Comparison of ENCODE assay signal across 1 cellular context in genomic region chr16:70682239-70683145, GRCh38.
TF ChIP-seq lines count a peak whose summit lies in the region.

No MANE protein-coding gene starts in this region.

TF ChIP-seq in HepG2, 621 proteins besides CTCF, POLR2A, EP300 and RAD21 (continued from another document and continues in another):
- TF ChIP-seq JDP2 (CRISPR knock-in tag; IDR thresholded peaks at IDR 0.05; ENCODE audit: borderline replicate concordance) (no peak), KDM3A (CRISPR knock-in tag; IDR thresholded peaks at IDR 0.05; ENCODE audit: low read depth) (no peak), SMC3 (IDR thresholded peaks at IDR 0.05; ENCODE audit: low read length) (0 out of 2 replicates have a peak, but pooled peaks have one; percentile 36), ATF5 (CRISPR knock-in tag; IDR thresholded peaks at IDR 0.05; ENCODE audit: low read depth) (no peak), REL (CRISPR knock-in tag; conservative IDR thresholded peaks at IDR 0.05) (no peak), FOXM1 (CRISPR knock-in tag; IDR thresholded peaks at IDR 0.05) (no peak), TMF1 (CRISPR knock-in tag; IDR thresholded peaks at IDR 0.05; ENCODE audit: low read depth) (no peak), SIN3B (IDR thresholded peaks at IDR 0.05; ENCODE audit: low read length) (no peak), ZNF383 (CRISPR knock-in tag; IDR thresholded peaks at IDR 0.05; ENCODE audit: borderline replicate concordance) (no peak), TCF7L2 (IDR thresholded peaks at IDR 0.05; ENCODE audit: low read depth, low read length) (no peak), GPBP1L1 (CRISPR knock-in tag; IDR thresholded peaks at IDR 0.05) (no peak), MTA3 (CRISPR knock-in tag; IDR thresholded peaks at IDR 0.05) (no peak), MXI1 (IDR thresholded peaks at IDR 0.05; ENCODE audit: borderline replicate concordance, low read depth, low read length) (peak; percentile 25; the same call in 1 of the 3 replicates), MIER3 (CRISPR knock-in tag; IDR thresholded peaks at IDR 0.05; ENCODE audit: borderline replicate concordance) (no peak), KMT2A (CRISPR knock-in tag; IDR thresholded peaks at IDR 0.05) (no peak; the same call in 1 of the 2 replicates), SRY (CRISPR knock-in tag; IDR thresholded peaks at IDR 0.05) (no peak; the same call in 1 of the 2 replicates), RCOR2 (CRISPR knock-in tag; IDR thresholded peaks at IDR 0.05) (no peak), PLRG1 (conservative IDR thresholded peaks at IDR 0.05) (no peak), E2F5 (CRISPR knock-in tag; conservative IDR thresholded peaks at IDR 0.05) (no peak), KLF16 (CRISPR knock-in tag; IDR thresholded peaks at IDR 0.05) (no peak), NFATC3 (CRISPR knock-in tag; IDR thresholded peaks at IDR 0.05) (no peak), ZFP41 (CRISPR knock-in tag; IDR thresholded peaks at IDR 0.05; ENCODE audit: borderline replicate concordance) (no peak), XBP1 (CRISPR knock-in tag; IDR thresholded peaks at IDR 0.05) (no peak), ZNF569 (CRISPR knock-in tag; IDR thresholded peaks at IDR 0.05; ENCODE audit: borderline replicate concordance) (no peak), ZNF691 (CRISPR knock-in tag; IDR thresholded peaks at IDR 0.05; ENCODE audit: borderline replicate concordance, low read depth) (no peak), ATAD3A (CRISPR knock-in tag; IDR thresholded peaks at IDR 0.05) (no peak), KLF9 (CRISPR knock-in tag; IDR thresholded peaks at IDR 0.05; ENCODE audit: low read depth) (no peak), KDM6A (CRISPR knock-in tag; IDR thresholded peaks at IDR 0.05; ENCODE audit: low read depth) (no peak), ZNF639 (CRISPR knock-in tag; conservative IDR thresholded peaks at IDR 0.05) (no peak), FLYWCH1 (CRISPR knock-in tag; IDR thresholded peaks at IDR 0.05) (no peak), ZFX (CRISPR knock-in tag; IDR thresholded peaks at IDR 0.05; ENCODE audit: low read depth) (no peak; the same call in 1 of the 2 replicates), KDM2A (CRISPR knock-in tag; IDR thresholded peaks at IDR 0.05; ENCODE audit: borderline replicate concordance, low read depth) (no peak), ZZZ3 (CRISPR knock-in tag; IDR thresholded peaks at IDR 0.05; ENCODE audit: borderline replicate concordance) (no peak), ARNTL (CRISPR knock-in tag; IDR thresholded peaks at IDR 0.05) (no peak), ELF4 (CRISPR knock-in tag; IDR thresholded peaks at IDR 0.05; ENCODE audit: borderline replicate concordance) (no peak), SAP130 (CRISPR knock-in tag; IDR thresholded peaks at IDR 0.05; ENCODE audit: low read depth) (peak; percentile 52; the same call in 1 of the 2 replicates), ZNF782 (CRISPR knock-in tag; IDR thresholded peaks at IDR 0.05; ENCODE audit: borderline replicate concordance) (peak; percentile 71; the same call in 1 of the 2 replicates), HNRNPLL (IDR thresholded peaks at IDR 0.05; ENCODE audit: low read depth, low read length, poor library complexity, severe bottlenecking) (no peak), KLF6 (CRISPR knock-in tag; IDR thresholded peaks at IDR 0.05) (no peak; the same call in 1 of the 2 replicates), ZNF33A (CRISPR knock-in tag; IDR thresholded peaks at IDR 0.05; ENCODE audit: borderline replicate concordance) (no peak), GATA4 (IDR thresholded peaks at IDR 0.05; ENCODE audit: borderline replicate concordance, low read depth) (no peak; the same call in 1 of the 2 replicates), TERF1 (CRISPR knock-in tag; IDR thresholded peaks at IDR 0.05) (no peak), MAZ (IDR thresholded peaks at IDR 0.05; ENCODE audit: borderline replicate concordance, low read depth, low read length) (no peak), MAZ (CRISPR knock-in tag; IDR thresholded peaks at IDR 0.05; ENCODE audit: low read depth) (no peak), ZNF10 (CRISPR knock-in tag; IDR thresholded peaks at IDR 0.05; ENCODE audit: borderline replicate concordance, low read depth) (no peak), ZNF484 (CRISPR knock-in tag; IDR thresholded peaks at IDR 0.05; ENCODE audit: borderline replicate concordance, low read depth) (no peak), STAT5B (CRISPR knock-in tag; IDR thresholded peaks at IDR 0.05) (no peak), HMG20B (CRISPR knock-in tag; conservative IDR thresholded peaks at IDR 0.05) (no peak), YEATS4 (CRISPR knock-in tag; IDR thresholded peaks at IDR 0.05; ENCODE audit: borderline replicate concordance) (no peak; the same call in 1 of the 2 replicates), ETV5 (CRISPR knock-in tag; IDR thresholded peaks at IDR 0.05; ENCODE audit: borderline replicate concordance) (0 out of 2 replicates have a peak, but pooled peaks have one; percentile 7), RNF219 (CRISPR knock-in tag; IDR thresholded peaks at IDR 0.05) (peak; percentile 37; the same call in 1 of the 2 replicates), ZFY (CRISPR knock-in tag; IDR thresholded peaks at IDR 0.05) (no peak), TBX2 (CRISPR knock-in tag; IDR thresholded peaks at IDR 0.05; ENCODE audit: borderline replicate concordance) (no peak), KAT2B (IDR thresholded peaks at IDR 0.05; ENCODE audit: borderline replicate concordance, low read depth, low read length) (no peak)
- TF ChIP-seq, protein P1, sequence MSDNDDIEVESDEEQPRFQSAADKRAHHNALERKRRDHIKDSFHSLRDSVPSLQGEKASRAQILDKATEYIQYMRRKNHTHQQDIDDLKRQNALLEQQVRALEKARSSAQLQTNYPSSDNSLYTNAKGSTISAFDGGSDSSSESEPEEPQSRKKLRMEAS (IDR thresholded peaks at IDR 0.05) = no peak; the same call in 1 of the 2 replicates
- TF ChIP-seq, protein P2, sequence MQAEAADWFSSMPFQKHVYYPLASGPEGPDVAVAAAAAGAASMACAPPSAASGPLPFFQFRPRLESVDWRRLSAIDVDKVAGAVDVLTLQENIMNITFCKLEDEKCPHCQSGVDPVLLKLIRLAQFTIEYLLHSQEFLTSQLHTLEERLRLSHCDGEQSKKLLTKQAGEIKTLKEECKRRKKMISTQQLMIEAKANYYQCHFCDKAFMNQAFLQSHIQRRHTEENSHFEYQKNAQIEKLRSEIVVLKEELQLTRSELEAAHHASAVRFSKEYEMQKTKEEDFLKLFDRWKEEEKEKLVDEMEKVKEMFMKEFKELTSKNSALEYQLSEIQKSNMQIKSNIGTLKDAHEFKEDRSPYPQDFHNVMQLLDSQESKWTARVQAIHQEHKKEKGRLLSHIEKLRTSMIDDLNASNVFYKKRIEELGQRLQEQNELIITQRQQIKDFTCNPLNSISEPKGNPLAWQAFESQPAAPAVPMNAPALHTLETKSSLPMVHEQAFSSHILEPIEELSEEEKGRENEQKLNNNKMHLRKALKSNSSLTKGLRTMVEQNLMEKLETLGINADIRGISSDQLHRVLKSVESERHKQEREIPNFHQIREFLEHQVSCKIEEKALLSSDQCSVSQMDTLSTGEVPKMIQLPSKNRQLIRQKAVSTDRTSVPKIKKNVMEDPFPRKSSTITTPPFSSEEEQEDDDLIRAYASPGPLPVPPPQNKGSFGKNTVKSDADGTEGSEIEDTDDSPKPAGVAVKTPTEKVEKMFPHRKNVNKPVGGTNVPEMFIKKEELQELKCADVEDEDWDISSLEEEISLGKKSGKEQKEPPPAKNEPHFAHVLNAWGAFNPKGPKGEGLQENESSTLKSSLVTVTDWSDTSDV (CRISPR knock-in tag; IDR thresholded peaks at IDR 0.05) = no peak
- TF ChIP-seq, protein P3, sequence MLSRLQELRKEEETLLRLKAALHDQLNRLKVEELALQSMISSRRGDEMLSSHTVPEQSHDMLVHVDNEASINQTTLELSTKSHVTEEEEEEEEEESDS (CRISPR knock-in tag; IDR thresholded peaks at IDR 0.05; ENCODE audit: borderline replicate concordance) = no peak
- TF ChIP-seq, protein P4, sequence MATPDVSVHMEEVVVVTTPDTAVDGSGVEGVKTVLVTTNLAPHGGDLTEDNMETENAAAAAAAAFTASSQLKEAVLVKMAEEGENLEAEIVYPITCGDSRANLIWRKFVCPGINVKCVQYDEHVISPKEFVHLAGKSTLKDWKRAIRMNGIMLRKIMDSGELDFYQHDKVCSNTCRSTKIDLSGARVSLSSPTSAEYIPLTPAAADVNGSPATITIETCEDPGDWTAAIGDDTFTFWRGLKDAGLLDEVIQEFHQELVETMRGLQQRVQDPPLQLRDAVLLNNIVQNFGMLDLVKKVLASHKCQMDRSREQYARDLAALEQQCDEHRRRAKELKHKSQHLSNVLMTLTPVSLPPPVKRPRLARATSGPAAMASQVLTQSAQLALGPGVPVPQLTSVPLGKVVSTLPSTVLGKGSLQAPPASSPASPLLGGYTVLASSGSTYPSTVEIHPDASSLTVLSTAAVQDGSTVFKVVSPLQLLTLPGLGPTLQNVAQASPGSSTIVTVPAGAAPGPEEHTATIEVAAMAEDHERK (CRISPR knock-in tag; IDR thresholded peaks at IDR 0.05; ENCODE audit: low read depth) = no peak
- TF ChIP-seq, protein P5, sequence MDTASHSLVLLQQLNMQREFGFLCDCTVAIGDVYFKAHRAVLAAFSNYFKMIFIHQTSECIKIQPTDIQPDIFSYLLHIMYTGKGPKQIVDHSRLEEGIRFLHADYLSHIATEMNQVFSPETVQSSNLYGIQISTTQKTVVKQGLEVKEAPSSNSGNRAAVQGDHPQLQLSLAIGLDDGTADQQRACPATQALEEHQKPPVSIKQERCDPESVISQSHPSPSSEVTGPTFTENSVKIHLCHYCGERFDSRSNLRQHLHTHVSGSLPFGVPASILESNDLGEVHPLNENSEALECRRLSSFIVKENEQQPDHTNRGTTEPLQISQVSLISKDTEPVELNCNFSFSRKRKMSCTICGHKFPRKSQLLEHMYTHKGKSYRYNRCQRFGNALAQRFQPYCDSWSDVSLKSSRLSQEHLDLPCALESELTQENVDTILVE (CRISPR knock-in tag; IDR thresholded peaks at IDR 0.05) = no peak
